In the genomic region with DNA sequence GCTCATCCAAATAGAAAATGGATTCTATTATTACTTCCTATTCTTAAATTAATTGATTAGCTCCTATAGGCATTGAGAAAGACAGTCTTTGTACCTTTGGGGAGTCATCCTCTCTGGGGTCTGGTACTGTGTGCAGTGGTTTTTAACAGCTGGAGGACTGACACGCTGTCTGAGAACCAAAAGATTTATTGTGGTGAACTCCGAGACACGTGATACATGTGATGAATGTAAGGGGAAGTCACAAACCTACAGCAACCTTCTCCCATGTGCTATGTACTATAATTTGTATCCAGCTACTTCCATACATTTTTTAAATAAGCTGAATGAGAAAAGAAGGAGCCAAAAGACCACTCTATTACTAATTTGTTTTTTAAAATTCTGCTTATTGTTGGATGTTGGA, we compare ENCODE assay signal across 20 cellular contexts.
DNase-seq lines count a peak whose midpoint lies in the region; ATAC-seq, FAIRE-seq and TF ChIP-seq lines count a peak whose summit lies in the region.
"Had no signal": no experiment of that assay in that cellular context is flagged by ENCODE, and none has a peak within 500 bp of the region (broad histone marks: within the 10 kb centered on the region; RNA-seq: fewer than 3 reads in every experiment).

No MANE protein-coding gene starts in this region.

- no peaks in the 10 kb centered on the region for H3K27me3 ChIP-seq in Peyer's patch
- H3K27me3 ChIP-seq: breast epithelium had no signal

- TF ChIP-seq CTCF in D721Med (IDR thresholded peaks at IDR 0.05; ENCODE audit: insufficient read depth, missing control alignments) (no peak), Peyer's patch (IDR thresholded peaks at IDR 0.05) (no peak)

- no peak for TF ChIP-seq POLR2A in Peyer's patch (IDR thresholded peaks at IDR 0.05)

- H3K27ac ChIP-seq in Peyer's patch, result no peak overlapping the region
- H3K27ac ChIP-seq: breast epithelium, thoracic aorta had no signal

- ATAC-seq in GM18868 (IDR thresholded peaks at IDR 0.05; ENCODE audit: unreplicated experiment) (peak; percentile 89), GM21526 (IDR thresholded peaks at IDR 0.05; ENCODE audit: low FRiP score, unreplicated experiment) (peak; percentile 70), HG02981 (IDR thresholded peaks at IDR 0.05; ENCODE audit: unreplicated experiment) (peak; percentile 90)
- ATAC-seq: Right ventricle myocardium inferior had no signal

- H3K4me1 ChIP-seq in Peyer's patch, result peaks cover 0 to 4% (median 0%) of the 10 kb centered on the region in 4 donors
- H3K4me1 ChIP-seq: breast epithelium had no signal

- FAIRE-seq in D721Med (lab: Jason Lieb, UNC), result no peak
- FAIRE-seq in GM19239 (lab: Jason Lieb, UNC), result no peak
- FAIRE-seq: HTR-8/SVneo had no signal

- H3K4me3 ChIP-seq in Peyer's patch, result no peak overlapping the region
- H3K4me3 ChIP-seq: breast epithelium, thoracic aorta had no signal

- no peaks in the 10 kb centered on the region for H3K36me3 ChIP-seq in Peyer's patch
- H3K36me3 ChIP-seq: breast epithelium, thoracic aorta had no signal

- H3K9me3 ChIP-seq in Peyer's patch, result no peaks in the 10 kb centered on the region
- H3K9me3 ChIP-seq: breast epithelium, thoracic aorta had no signal

- peak; percentile 10 for DNase-seq in NAMALWA (ENCODE audit: low spot score)
- DNase-seq in cerebellum (ENCODE audit: low spot score), result no peak
- no peak for DNase-seq in D721Med (ENCODE audit: insufficient read length, low spot score)
- DNase-seq in Peyer's patch, result no peak
- DNase-seq in GM19239 (ENCODE audit: insufficient read length, low spot score), result no peak
- DNase-seq: activated CD4-positive, CD25-positive, alpha-beta regulatory T cell treated with anti-CD3 and anti-CD28 coated beads, Interleukin-2, amount 50 U/mL, for 72 hours; activated naive CD8-positive, alpha-beta T cell treated with anti-CD3 and anti-CD28 coated beads for 36 hours; DMS153; effector CD4-positive, alpha-beta T cell; NCI-H2171 treated with DMSO at 0.1 percent for 48 hours; nephron progenitor cell; NK-92 treated with Interleukin-12 subunit alpha and Interleukin-12 subunit beta, amount 100 ng/mL, for 24 hours; retina had no signal
